ENCODE assay signal across 9 cellular contexts in genomic region chr12:6697584-6698351, GRCh38. TPM values are rescaled to one million over a fixed set of nuclear protein-coding genes. Genes with fewer than 3 reads are reported as not detected.
A peak's percentile ranks its signal among the peaks of the same experiment; 100 is the strongest.
DNase-seq lines count a peak whose midpoint lies in the region; ATAC-seq and TF ChIP-seq lines count a peak whose summit lies in the region.
"Had no signal": no experiment of that assay in that cellular context is flagged by ENCODE, and none has a peak within 500 bp of the region (broad histone marks: within the 10 kb centered on the region; RNA-seq: fewer than 3 reads in every experiment).

No MANE protein-coding gene starts in this region.

- no peak overlapping the region for H3K27ac Mint-ChIP-seq in activated naive CD8-positive, alpha-beta T cell treated with anti-CD3 and anti-CD28 coated beads, Interleukin-2, amount 50 U/mL, for 24 hours
- no peak overlapping the region for H3K27ac Mint-ChIP-seq in activated naive CD8-positive, alpha-beta T cell treated with anti-CD3 and anti-CD28 coated beads for 36 hours
- no peak overlapping the region for H3K27ac Mint-ChIP-seq in activated CD8-positive, alpha-beta T cell treated with anti-CD3 and anti-CD28 coated beads, Interleukin-2, amount 10 ng/mL, durations not matched to agents 7 days and 5 days

- H3K27me3 Mint-ChIP-seq in activated naive CD8-positive, alpha-beta T cell treated with anti-CD3 and anti-CD28 coated beads, Interleukin-2, amount 50 U/mL, for 24 hours, result peaks cover 38% of the 10 kb centered on the region
- H3K27me3 Mint-ChIP-seq in activated naive CD8-positive, alpha-beta T cell treated with anti-CD3 and anti-CD28 coated beads for 36 hours, result peaks cover 38% of the 10 kb centered on the region
- H3K27me3 Mint-ChIP-seq in activated CD8-positive, alpha-beta T cell treated with anti-CD3 and anti-CD28 coated beads, Interleukin-2, amount 10 ng/mL, durations not matched to agents 7 days and 5 days (ENCODE audit: low read depth), result peaks cover 40% of the 10 kb centered on the region

- no peak overlapping the region for H3K27ac ChIP-seq in vagina
- H3K27ac ChIP-seq: epithelial cell of prostate had no signal

- H3K36me3 ChIP-seq in vagina, result no peaks in the 10 kb centered on the region

- H3K9me3 ChIP-seq in vagina, result no peaks in the 10 kb centered on the region

- POLR2A ChIA-PET in activated CD8-positive, alpha-beta T cell treated with anti-CD3 and anti-CD28 coated beads, Interleukin-2, amount 10 ng/mL, durations not matched to agents 7 days and 5 days (lab: Charles Lee), result interaction anchor here (1.9 kb wide), 1 partner anchor 9 kb away, joined by 10 read pairs; the partner anchor contains the start of gene ZNF384

- H3K4me3 ChIP-seq in vagina, result no peak overlapping the region

- ATAC-seq in activated naive CD8-positive, alpha-beta T cell treated with anti-CD3 and anti-CD28 coated beads, Interleukin-2, amount 50 U/mL, for 24 hours, result no peak
- ATAC-seq in activated CD8-positive, alpha-beta T cell treated with anti-CD3 and anti-CD28 coated beads, Interleukin-2, amount 10 ng/mL, durations not matched to agents 7 days and 5 days, result peak; percentile 40

- H3K9me3 Mint-ChIP-seq in activated naive CD8-positive, alpha-beta T cell treated with anti-CD3 and anti-CD28 coated beads, Interleukin-2, amount 50 U/mL, for 24 hours, result no peaks in the 10 kb centered on the region
- no peaks in the 10 kb centered on the region for H3K9me3 Mint-ChIP-seq in activated naive CD8-positive, alpha-beta T cell treated with anti-CD3 and anti-CD28 coated beads for 36 hours
- no peaks in the 10 kb centered on the region for H3K9me3 Mint-ChIP-seq in activated CD8-positive, alpha-beta T cell treated with anti-CD3 and anti-CD28 coated beads, Interleukin-2, amount 10 ng/mL, durations not matched to agents 7 days and 5 days (ENCODE audit: insufficient read depth)

- no peaks in the 10 kb centered on the region for H3K27me3 ChIP-seq in vagina

- H3K4me1 Mint-ChIP-seq in activated naive CD8-positive, alpha-beta T cell treated with anti-CD3 and anti-CD28 coated beads, Interleukin-2, amount 50 U/mL, for 24 hours, result peaks cover 30% of the 10 kb centered on the region
- H3K4me1 Mint-ChIP-seq in activated naive CD8-positive, alpha-beta T cell treated with anti-CD3 and anti-CD28 coated beads for 36 hours, result peaks cover 6% of the 10 kb centered on the region
- peaks cover 23% of the 10 kb centered on the region for H3K4me1 Mint-ChIP-seq in activated CD8-positive, alpha-beta T cell treated with anti-CD3 and anti-CD28 coated beads, Interleukin-2, amount 10 ng/mL, durations not matched to agents 7 days and 5 days (ENCODE audit: low read depth)

- TF ChIP-seq POLR2A in vagina (IDR thresholded peaks at IDR 0.05), result no peak

- no peak overlapping the region for H3K4me3 Mint-ChIP-seq in activated naive CD8-positive, alpha-beta T cell treated with anti-CD3 and anti-CD28 coated beads, Interleukin-2, amount 50 U/mL, for 24 hours
- H3K4me3 Mint-ChIP-seq in activated naive CD8-positive, alpha-beta T cell treated with anti-CD3 and anti-CD28 coated beads for 36 hours, result no peak overlapping the region
- H3K4me3 Mint-ChIP-seq in activated CD8-positive, alpha-beta T cell treated with anti-CD3 and anti-CD28 coated beads, Interleukin-2, amount 10 ng/mL, durations not matched to agents 7 days and 5 days, result no peak overlapping the region

- CTCF ChIA-PET in activated CD8-positive, alpha-beta T cell treated with anti-CD3 and anti-CD28 coated beads, Interleukin-2, amount 10 ng/mL, durations not matched to agents 7 days and 5 days (lab: Charles Lee), result interaction anchor here (0.9 to 1.6 kb wide), 7 partner anchors 8 to 146 kb away, joined by 3 to 7 read pairs (median 5); partner anchors contain the start of genes MLF2, NOP2 and ZNF384

- H3K36me3 Mint-ChIP-seq in activated naive CD8-positive, alpha-beta T cell treated with anti-CD3 and anti-CD28 coated beads, Interleukin-2, amount 50 U/mL, for 24 hours (ENCODE audit: low read depth), result no peaks in the 10 kb centered on the region
- no peaks in the 10 kb centered on the region for H3K36me3 Mint-ChIP-seq in activated naive CD8-positive, alpha-beta T cell treated with anti-CD3 and anti-CD28 coated beads for 36 hours
- H3K36me3 Mint-ChIP-seq in activated CD8-positive, alpha-beta T cell treated with anti-CD3 and anti-CD28 coated beads, Interleukin-2, amount 10 ng/mL, durations not matched to agents 7 days and 5 days (ENCODE audit: low read depth), result no peaks in the 10 kb centered on the region

- intact Hi-C loops in vagina (cut with DNase I), result no loop called here

- H3K4me1 ChIP-seq in vagina, result peaks cover 13% of the 10 kb centered on the region

- peak; percentile 30 for DNase-seq in activated naive CD8-positive, alpha-beta T cell treated with anti-CD3 and anti-CD28 coated beads, Interleukin-2, amount 50 U/mL, for 24 hours
- DNase-seq in activated naive CD8-positive, alpha-beta T cell treated with anti-CD3 and anti-CD28 coated beads for 36 hours, result no peak
- peak; percentile 70 for DNase-seq in LHCN-M2 (ENCODE audit: low read depth)
- peak; percentile 41 for DNase-seq in activated CD8-positive, alpha-beta T cell treated with anti-CD3 and anti-CD28 coated beads, Interleukin-2, amount 10 ng/mL, durations not matched to agents 7 days and 5 days
- peak; percentile 55 for DNase-seq in kidney glomerular epithelial cell (lab: John Stamatoyannopoulos, UW)
- no peak for DNase-seq in vagina (ENCODE audit: extremely low spot score in 2 of 2)
- no peak for DNase-seq in NCI-H1092 (lab: John Stamatoyannopoulos, UW)
- no peak for DNase-seq in MV-4-11 (lab: John Stamatoyannopoulos, UW)

- TF ChIP-seq CTCF in vagina (IDR thresholded peaks at IDR 0.05), result no peak

RNA-seq across cellular contexts. Expression of gene PIANP, which starts 2.8 kb away (rescaled TPM):
- total RNA-seq in activated naive CD8-positive, alpha-beta T cell treated with anti-CD3 and anti-CD28 coated beads for 36 hours, result under 1 TPM in 1 of 2 experiments, not detected in 1; 0.37 TPM
- 0.34 TPM in 1 of 2 replicates, not detected in the other for total RNA-seq in LHCN-M2 (2014; rRNA removed)
- 0.46 TPM for polyA plus RNA-seq in LHCN-M2 (2012)
- total RNA-seq in activated CD8-positive, alpha-beta T cell treated with anti-CD3 and anti-CD28 coated beads, Interleukin-2, amount 10 ng/mL, durations not matched to agents 7 days and 5 days, result not detected
- total RNA-seq in vagina, result 5.6 TPM

RNA-seq across cellular contexts. Expression of gene ZNF384, which starts 8.6 kb away (rescaled TPM):
- total RNA-seq in activated naive CD8-positive, alpha-beta T cell treated with anti-CD3 and anti-CD28 coated beads for 36 hours, result 10 to 100 TPM; 60.6 to 61.8 TPM
- total RNA-seq in LHCN-M2 (2014; rRNA removed) (28.4 and 30.8 TPM in 2 replicates), vagina (31.9 TPM)
- 34.0 TPM for polyA plus RNA-seq in LHCN-M2 (2012)
- 10 to 100 TPM; 71.9 to 76.4 TPM for total RNA-seq in activated CD8-positive, alpha-beta T cell treated with anti-CD3 and anti-CD28 coated beads, Interleukin-2, amount 10 ng/mL, durations not matched to agents 7 days and 5 days

RNA-seq across cellular contexts. Expression of gene COPS7A, which starts 26.1 kb away (rescaled TPM):
- total RNA-seq in activated naive CD8-positive, alpha-beta T cell treated with anti-CD3 and anti-CD28 coated beads for 36 hours, result 10 to 100 TPM; 37.1 to 41.6 TPM
- total RNA-seq in LHCN-M2 (2014; rRNA removed) (111 and 130 TPM in 2 replicates), vagina (35.4 TPM)
- 104 TPM for polyA plus RNA-seq in LHCN-M2 (2012)
- total RNA-seq in activated CD8-positive, alpha-beta T cell treated with anti-CD3 and anti-CD28 coated beads, Interleukin-2, amount 10 ng/mL, durations not matched to agents 7 days and 5 days, result 10 to 100 TPM; 26.9 to 29.7 TPM

RNA-seq across cellular contexts. Expression of gene ING4, which starts 34.8 kb away (rescaled TPM):
- total RNA-seq in activated naive CD8-positive, alpha-beta T cell treated with anti-CD3 and anti-CD28 coated beads for 36 hours, result 10 to 100 TPM; 10.9 to 11.1 TPM
- total RNA-seq in LHCN-M2 (2014; rRNA removed), result 26.3 and 40.8 TPM in 2 replicates
- polyA plus RNA-seq in LHCN-M2 (2012), result 28.9 TPM
- total RNA-seq in activated CD8-positive, alpha-beta T cell treated with anti-CD3 and anti-CD28 coated beads, Interleukin-2, amount 10 ng/mL, durations not matched to agents 7 days and 5 days, result 10 to 100 TPM; 24.9 TPM
- 45.7 TPM for total RNA-seq in vagina

RNA-seq across cellular contexts. Expression of gene ACRBP, which starts 50.5 kb away (rescaled TPM):
- total RNA-seq in activated naive CD8-positive, alpha-beta T cell treated with anti-CD3 and anti-CD28 coated beads for 36 hours, result 1 to 10 TPM in 1 of 2 experiments, under 1 TPM in 1; 0.86 to 1.2 TPM
- 0.32 TPM in 1 of 2 replicates, not detected in the other for total RNA-seq in LHCN-M2 (2014; rRNA removed)
- polyA plus RNA-seq in LHCN-M2 (2012), result not detected
- total RNA-seq in activated CD8-positive, alpha-beta T cell treated with anti-CD3 and anti-CD28 coated beads, Interleukin-2, amount 10 ng/mL, durations not matched to agents 7 days and 5 days, result 1 to 10 TPM in 1 of 2 experiments, under 1 TPM in 1; 0.76 to 1.7 TPM
- total RNA-seq in vagina, result 0.74 TPM

Comparison
In these comparisons a context has a peak if more than half of its experiments do, and no peak if none do; other contexts are left out.
1. DNase-seq: peak in activated naive CD8-positive, alpha-beta T cell treated with anti-CD3 and anti-CD28 coated beads, Interleukin-2, amount 50 U/mL, for 24 hours (single experiment), LHCN-M2 (single experiment), activated CD8-positive, alpha-beta T cell treated with anti-CD3 and anti-CD28 coated beads, Interleukin-2, amount 10 ng/mL, durations not matched to agents 7 days and 5 days (single experiment) and kidney glomerular epithelial cell (single experiment); none in activated naive CD8-positive, alpha-beta T cell treated with anti-CD3 and anti-CD28 coated beads for 36 hours (single experiment), vagina (0 of 2), NCI-H1092 (single experiment) and MV-4-11 (single experiment).